In genomic region chr18:72984290-72984689, GRCh38 we compare ENCODE assay signal across 35 cellular contexts.
"Had no signal": no experiment of that assay in that cellular context is flagged by ENCODE, and none has a peak within 500 bp of the region (broad histone marks: within the 10 kb centered on the region; RNA-seq: fewer than 3 reads in every experiment).

No MANE protein-coding gene starts in this region.

- H3K4me3 ChIP-seq: MG63 had no signal

- H3K27me3 ChIP-seq: MG63 had no signal

- DNase-seq: Kasumi-1, MG63, MM.1S, MV-4-11, NCI-H1048, NCI-H1092, NCI-H1092 treated with DMSO at 0.1 percent for 48 hours, NCI-H1105, NCI-H1105 treated with DMSO at 0.1 percent for 48 hours, NCI-H1417, NCI-H1417 treated with DMSO at 0.1 percent for 48 hours, NCI-H1436, NCI-H1436 treated with DMSO at 0.1 percent for 48 hours, NCI-H146, NCI-H1694, NCI-H1694 treated with DMSO at 0.1 percent for 48 hours, NCI-H187, NCI-H187 treated with DMSO at 0.1 percent for 48 hours, NCI-H1930, NCI-H2029, NCI-H2029 treated with DMSO at 0.1 percent for 48 hours, NCI-H2081, NCI-H2081 treated with DMSO at 0.1 percent for 48 hours, NCI-H2107, NCI-H2171, NCI-H2171 treated with DMSO at 0.1 percent for 48 hours, NCI-H2227 treated with DMSO at 0.1 percent for 48 hours, NCI-H226, NCI-H345, NCI-H446, NCI-H446 treated with DMSO at 0.1 percent for 48 hours, NCI-H510A, NCI-H510A treated with DMSO at 0.1 percent for 48 hours, NCI-H524, NCI-H524 treated with DMSO at 0.1 percent for 48 hours had no signal

- H3K36me3 ChIP-seq: MG63 had no signal
